In genomic region chr12:26648999-26649398, GRCh38 we compare ENCODE assay signal across 19 cellular contexts.
"Had no signal": no experiment of that assay in that cellular context is flagged by ENCODE, and none has a peak within 500 bp of the region (broad histone marks: within the 10 kb centered on the region; RNA-seq: fewer than 3 reads in every experiment).

No MANE protein-coding gene starts in this region.

- H3K27ac Mint-ChIP-seq: activated naive CD8-positive, alpha-beta T cell; natural killer cell had no signal

- H3K36me3 ChIP-seq: transverse colon had no signal

- H3K4me1 ChIP-seq: body of pancreas had no signal

- H3K4me3 Mint-ChIP-seq: activated naive CD8-positive, alpha-beta T cell; natural killer cell had no signal

- H3K27me3 ChIP-seq: body of pancreas, gastroesophageal sphincter, heart right ventricle, transverse colon had no signal

- H3K27ac ChIP-seq: body of pancreas, epithelial cell of prostate, heart right ventricle, transverse colon had no signal

- H3K9me3 ChIP-seq: body of pancreas, gastroesophageal sphincter, transverse colon had no signal

- FAIRE-seq: small intestine had no signal

- H3K4me3 ChIP-seq: body of pancreas, gastroesophageal sphincter, heart right ventricle, transverse colon had no signal

- DNase-seq: activated CD4-positive, alpha-beta T cell treated with anti-CD3 and anti-CD28 coated beads, Interleukin-2, amount 50 U/mL, for 1 hour; activated CD8-positive, alpha-beta memory T cell treated with anti-CD3 and anti-CD28 coated beads for 24 hours; activated gamma-delta T cell treated with Interleukin-2 at 50 U/mL for 16 hours; body of pancreas; effector memory CD4-positive, alpha-beta T cell; heart right ventricle; left colon; natural killer cell; posterior cingulate gyrus; small intestine; stimulated activated CD4-positive, alpha-beta T cell treated with anti-CD3 and anti-CD28 coated beads, Interleukin-4, amount 100 ng/mL, for 4 hours; stimulated activated CD8-positive, alpha-beta memory T cell treated with anti-CD3 and anti-CD28 coated beads, Interleukin-4, amount 100 ng/mL, for 48 hours; stimulated activated naive CD4-positive, alpha-beta T cell treated with Interleukin-2 at 50 U/mL for 16 hours; T-helper 9 cell; transverse colon had no signal

- ATAC-seq: activated CD4-positive, CD25-positive, alpha-beta regulatory T cell treated with anti-CD3 and anti-CD28 coated beads, Interleukin-2, amount 50 U/mL, for 24 hours; gastroesophageal sphincter; left colon; natural killer cell had no signal

- H3K27me3 Mint-ChIP-seq: activated naive CD8-positive, alpha-beta T cell had no signal
